19 cellular contexts compared by ENCODE assay signal in the genomic region with DNA sequence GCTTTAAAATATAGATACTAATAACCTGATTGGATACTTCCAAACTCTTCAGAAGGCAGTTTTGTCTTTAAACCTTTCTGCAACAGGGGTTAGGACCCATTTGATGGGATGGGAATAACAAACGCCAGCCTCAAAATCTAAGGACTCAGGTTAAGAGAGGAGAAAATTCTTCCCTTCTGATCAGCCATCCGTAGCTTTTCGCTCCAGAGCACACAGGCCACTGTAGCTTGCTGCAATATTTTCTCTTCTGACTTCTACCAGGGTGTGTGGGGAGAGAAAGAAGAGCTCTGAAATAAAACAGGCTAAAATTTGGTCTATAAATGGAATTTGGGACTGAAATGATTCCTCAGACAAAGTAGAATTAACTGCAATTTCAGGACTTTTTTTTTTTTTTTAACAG.
"Had no signal": no experiment of that assay in that cellular context is flagged by ENCODE, and none has a peak within 500 bp of the region (broad histone marks: within the 10 kb centered on the region; RNA-seq: fewer than 3 reads in every experiment).

No MANE protein-coding gene starts in this region.

- H3K27ac Mint-ChIP-seq: activated naive CD4-positive, alpha-beta T cell treated with anti-CD3 and anti-CD28 coated beads, Interleukin-2, amount 50 U/mL, for 24 hours had no signal

- H3K9me3 ChIP-seq: ascending aorta, spleen, vagina had no signal

- ATAC-seq: natural killer cell treated with Interleukin-12 subunit alpha and Interleukin-12 subunit beta and Interleukin-15 and Interleukin-18, amount 100 ng/mL, for 72 hours had no signal

- DNase-seq: activated CD4-positive, alpha-beta T cell treated with anti-CD3 and anti-CD28 coated beads for 1 hour; activated CD8-positive, alpha-beta memory T cell treated with anti-CD3 and anti-CD28 coated beads for 24 hours; activated CD8-positive, alpha-beta memory T cell treated with anti-CD3 and anti-CD28 coated beads, Interleukin-2, amount 50 U/mL, for 48 hours; activated gamma-delta T cell; erythroblast; foreskin melanocyte; kidney; nucleus accumbens; posterior cingulate gyrus; retina; spleen; stimulated activated naive CD4-positive, alpha-beta T cell treated with Interleukin-2 at 50 U/mL for 16 hours; T-helper 2 cell; WERI-Rb-1 had no signal

- H3K36me3 ChIP-seq: ascending aorta, spleen, vagina, WERI-Rb-1 had no signal

- H3K27me3 ChIP-seq: ascending aorta, spleen, vagina had no signal

- H3K27me3 Mint-ChIP-seq: activated naive CD4-positive, alpha-beta T cell treated with anti-CD3 and anti-CD28 coated beads, Interleukin-2, amount 50 U/mL, for 24 hours had no signal

- H3K4me3 Mint-ChIP-seq: activated naive CD4-positive, alpha-beta T cell treated with anti-CD3 and anti-CD28 coated beads, Interleukin-2, amount 50 U/mL, for 24 hours; natural killer cell treated with Interleukin-12 subunit alpha and Interleukin-12 subunit beta and Interleukin-15 and Interleukin-18, amount 100 ng/mL, for 72 hours had no signal

- H3K4me1 ChIP-seq: ascending aorta, vagina had no signal

- H3K4me3 ChIP-seq: ascending aorta, coronary artery, spleen, vagina had no signal

- H3K27ac ChIP-seq: ascending aorta, coronary artery, spleen, vagina, WERI-Rb-1 had no signal

- H3K36me3 Mint-ChIP-seq: activated naive CD4-positive, alpha-beta T cell treated with anti-CD3 and anti-CD28 coated beads, Interleukin-2, amount 50 U/mL, for 24 hours; natural killer cell treated with Interleukin-12 subunit alpha and Interleukin-12 subunit beta and Interleukin-15 and Interleukin-18, amount 100 ng/mL, for 72 hours had no signal

- H3K9me3 Mint-ChIP-seq: activated naive CD4-positive, alpha-beta T cell treated with anti-CD3 and anti-CD28 coated beads, Interleukin-2, amount 50 U/mL, for 24 hours; natural killer cell treated with Interleukin-12 subunit alpha and Interleukin-12 subunit beta and Interleukin-15 and Interleukin-18, amount 100 ng/mL, for 72 hours had no signal
